In genomic region chr9:107487521-107488399, GRCh38 we compare ENCODE assay signal across 1 cellular context.
A peak's percentile ranks its signal among the peaks of the same experiment; 100 is the strongest.
TF ChIP-seq lines count a peak whose summit lies in the region.

No MANE protein-coding gene starts in this region.

TF ChIP-seq in H1, 55 proteins besides CTCF, POLR2A, EP300 and RAD21 (continued from another document):
- peak; percentile 30; the same call in 1 of the 2 replicates for TF ChIP-seq KDM1A (IDR thresholded peaks at IDR 0.05; ENCODE audit: borderline replicate concordance, low read length)
- TF ChIP-seq TAF7 (optimal IDR thresholded peaks at IDR 0.05; ENCODE audit: borderline replicate concordance, low read depth, low read length): no peak
- TF ChIP-seq GTF2F1 (IDR thresholded peaks at IDR 0.05; ENCODE audit: borderline replicate concordance, low read depth, low read length): no peak
- TF ChIP-seq SIX5 (IDR thresholded peaks at IDR 0.05; ENCODE audit: low read depth, low read length): no peak
- no peak for TF ChIP-seq POU5F1 (IDR thresholded peaks at IDR 0.05; ENCODE audit: low read depth, low read length)
- no peak for TF ChIP-seq SP2 (IDR thresholded peaks at IDR 0.05; ENCODE audit: low read length)
- TF ChIP-seq CTBP2 (IDR thresholded peaks at IDR 0.05; ENCODE audit: borderline replicate concordance, insufficient read depth, insufficient read length, low read length): peak; percentile 41
- no peak for TF ChIP-seq SP4 (IDR thresholded peaks at IDR 0.05; ENCODE audit: low read length)
- no peak for TF ChIP-seq YY1 (IDR thresholded peaks at IDR 0.05; ENCODE audit: low read depth, low read length)
- TF ChIP-seq TEAD4 (IDR thresholded peaks at IDR 0.05; ENCODE audit: low read depth, low read length): peak; percentile 85
- TF ChIP-seq ATF3 (IDR thresholded peaks at IDR 0.05; ENCODE audit: insufficient read depth, low read depth, low read length): no peak
- no peak for TF ChIP-seq HDAC6 (IDR thresholded peaks at IDR 0.05; ENCODE audit: low read depth, low read length)
- TF ChIP-seq KDM5A (IDR thresholded peaks at IDR 0.05; ENCODE audit: low read length): no peak
- TF ChIP-seq CHD7 (IDR thresholded peaks at IDR 0.05; ENCODE audit: insufficient replicate concordance, low read length): no peak
- no peak for TF ChIP-seq JUN (IDR thresholded peaks at IDR 0.05; ENCODE audit: low read depth, low read length)
- no peak; the same call in 1 of the 2 replicates for TF ChIP-seq POLR2AphosphoS5 (IDR thresholded peaks at IDR 0.05; ENCODE audit: low read depth, low read length)
- no peak for TF ChIP-seq TAF1 (IDR thresholded peaks at IDR 0.05; ENCODE audit: low read depth, low read length)
- TF ChIP-seq SIN3A (conservative IDR thresholded peaks at IDR 0.05 in 1 of 2, IDR thresholded peaks at IDR 0.05 in 1 of 2; ENCODE audit: low read depth in 1 of 2, low read length in 2 of 2): no peak
- no peak for TF ChIP-seq TBP (IDR thresholded peaks at IDR 0.05; ENCODE audit: low read depth, low read length)
- 0 out of 2 replicates have a peak, but pooled peaks have one; percentile 11 for TF ChIP-seq TCF12 (IDR thresholded peaks at IDR 0.05; ENCODE audit: low read depth, low read length)
- peak; percentile 90 for TF ChIP-seq E2F6 (IDR thresholded peaks at IDR 0.05)
- 0 out of 2 replicates have a peak, but pooled peaks have one; percentile 3 for TF ChIP-seq USF2 (IDR thresholded peaks at IDR 0.05; ENCODE audit: low read length)
- TF ChIP-seq RXRA (IDR thresholded peaks at IDR 0.05; ENCODE audit: insufficient read depth, low read depth, low read length): no peak
- no peak for TF ChIP-seq SAP30 (IDR thresholded peaks at IDR 0.05; ENCODE audit: insufficient read depth, insufficient replicate concordance, low read length)
- TF ChIP-seq EZH2 (IDR thresholded peaks at IDR 0.05; ENCODE audit: low read depth, low read length, severe bottlenecking): no peak
- TF ChIP-seq NANOG (IDR thresholded peaks at IDR 0.05; ENCODE audit: insufficient read depth, low read depth, low read length, poor library complexity, severe bottlenecking): no peak
- peak; percentile 47; the same call in 1 of the 2 replicates for TF ChIP-seq GABPA (IDR thresholded peaks at IDR 0.05; ENCODE audit: borderline replicate concordance, insufficient read depth, low read length)
- TF ChIP-seq MAFK (IDR thresholded peaks at IDR 0.05; ENCODE audit: low read depth, low read length): no peak
- TF ChIP-seq SIRT6 (IDR thresholded peaks at IDR 0.05; ENCODE audit: low read length): no peak
- no peak for TF ChIP-seq ATF2 (IDR thresholded peaks at IDR 0.05; ENCODE audit: low read length)
- no peak for TF ChIP-seq CEBPB (IDR thresholded peaks at IDR 0.05; ENCODE audit: low read depth, low read length)
- peak; percentile 92 for TF ChIP-seq MAX (IDR thresholded peaks at IDR 0.05)
- TF ChIP-seq RNF2 (IDR thresholded peaks at IDR 0.05; ENCODE audit: borderline replicate concordance, low read depth, low read length, missing control alignments, poor library complexity, severe bottlenecking): peak; percentile 61
- TF ChIP-seq KDM4A (IDR thresholded peaks at IDR 0.05; ENCODE audit: low read depth, low read length, severe bottlenecking): peak; percentile 38
- no peak for TF ChIP-seq BRCA1 (IDR thresholded peaks at IDR 0.05; ENCODE audit: low read depth, low read length)
- TF ChIP-seq CREB1 (IDR thresholded peaks at IDR 0.05): peak; percentile 76
- no peak; the same call in 1 of the 2 replicates for TF ChIP-seq PHF8 (conservative IDR thresholded peaks at IDR 0.05; ENCODE audit: low read depth, low read length)
- TF ChIP-seq ASH2L (IDR thresholded peaks at IDR 0.05; ENCODE audit: low read length): peak; percentile 57
TF ChIP-seq in H1: peak in this region for 15.
